ENCODE assay signal across 1 cellular context in the genomic region with DNA sequence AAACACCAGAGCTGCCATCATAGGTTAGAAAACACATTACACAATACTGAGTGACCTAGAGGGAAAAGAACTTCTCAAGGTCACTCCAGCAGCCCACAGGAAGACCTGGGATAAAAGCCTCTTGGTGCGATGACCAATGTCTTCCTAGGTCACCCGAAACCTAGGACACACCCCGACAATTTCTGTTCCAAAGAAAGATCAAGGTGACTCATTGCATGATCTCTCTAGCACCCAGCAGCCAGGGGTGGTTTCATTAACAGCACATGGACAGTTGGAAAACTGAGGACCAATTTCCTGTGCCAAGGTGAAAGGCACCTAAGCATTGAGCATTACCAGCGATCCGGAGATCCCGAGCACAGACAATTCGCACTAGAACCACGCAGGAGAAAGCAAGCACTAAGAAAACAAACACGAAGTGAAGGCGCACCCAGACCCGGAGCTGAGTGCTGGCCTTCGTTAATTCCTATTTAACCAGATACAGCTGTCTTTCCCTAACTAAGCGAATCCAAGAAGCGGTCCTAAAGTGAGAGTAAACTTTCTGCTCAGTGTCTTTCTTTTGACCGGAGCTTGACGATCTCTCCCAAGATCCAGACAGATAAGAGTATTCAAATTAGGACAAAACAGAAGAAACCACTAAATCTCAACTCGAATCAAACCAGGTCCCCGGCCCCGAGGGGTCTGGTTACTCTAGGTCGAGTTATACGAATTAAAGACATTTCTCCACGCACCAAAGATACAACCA.
TF ChIP-seq lines count a peak whose summit lies in the region.

No MANE protein-coding gene starts in this region.

TF ChIP-seq in HepG2, 621 proteins besides CTCF, POLR2A, EP300 and RAD21 (continued from another document and continues in another):
- TF ChIP-seq, protein P1, sequence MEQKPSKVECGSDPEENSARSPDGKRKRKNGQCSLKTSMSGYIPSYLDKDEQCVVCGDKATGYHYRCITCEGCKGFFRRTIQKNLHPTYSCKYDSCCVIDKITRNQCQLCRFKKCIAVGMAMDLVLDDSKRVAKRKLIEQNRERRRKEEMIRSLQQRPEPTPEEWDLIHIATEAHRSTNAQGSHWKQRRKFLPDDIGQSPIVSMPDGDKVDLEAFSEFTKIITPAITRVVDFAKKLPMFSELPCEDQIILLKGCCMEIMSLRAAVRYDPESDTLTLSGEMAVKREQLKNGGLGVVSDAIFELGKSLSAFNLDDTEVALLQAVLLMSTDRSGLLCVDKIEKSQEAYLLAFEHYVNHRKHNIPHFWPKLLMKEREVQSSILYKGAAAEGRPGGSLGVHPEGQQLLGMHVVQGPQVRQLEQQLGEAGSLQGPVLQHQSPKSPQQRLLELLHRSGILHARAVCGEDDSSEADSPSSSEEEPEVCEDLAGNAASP (CRISPR knock-in tag; IDR thresholded peaks at IDR 0.05; ENCODE audit: borderline replicate concordance), result peak; percentile 40; the same call in 1 of the 2 replicates
- no peak for TF ChIP-seq HOXA7 (CRISPR knock-in tag; IDR thresholded peaks at IDR 0.05)
- no peak for TF ChIP-seq ZEB1 (IDR thresholded peaks at IDR 0.05; ENCODE audit: insufficient replicate concordance, low read depth)
- TF ChIP-seq, protein P2, sequence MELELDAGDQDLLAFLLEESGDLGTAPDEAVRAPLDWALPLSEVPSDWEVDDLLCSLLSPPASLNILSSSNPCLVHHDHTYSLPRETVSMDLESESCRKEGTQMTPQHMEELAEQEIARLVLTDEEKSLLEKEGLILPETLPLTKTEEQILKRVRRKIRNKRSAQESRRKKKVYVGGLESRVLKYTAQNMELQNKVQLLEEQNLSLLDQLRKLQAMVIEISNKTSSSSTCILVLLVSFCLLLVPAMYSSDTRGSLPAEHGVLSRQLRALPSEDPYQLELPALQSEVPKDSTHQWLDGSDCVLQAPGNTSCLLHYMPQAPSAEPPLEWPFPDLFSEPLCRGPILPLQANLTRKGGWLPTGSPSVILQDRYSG (CRISPR knock-in tag; IDR thresholded peaks at IDR 0.05), result no peak
- no peak for TF ChIP-seq IKZF4 (CRISPR knock-in tag; IDR thresholded peaks at IDR 0.05; ENCODE audit: borderline replicate concordance, low read depth, not compliant biosample characterization)
- TF ChIP-seq HOXA9 (CRISPR knock-in tag; IDR thresholded peaks at IDR 0.05; ENCODE audit: borderline replicate concordance), result no peak
- TF ChIP-seq, protein P3, sequence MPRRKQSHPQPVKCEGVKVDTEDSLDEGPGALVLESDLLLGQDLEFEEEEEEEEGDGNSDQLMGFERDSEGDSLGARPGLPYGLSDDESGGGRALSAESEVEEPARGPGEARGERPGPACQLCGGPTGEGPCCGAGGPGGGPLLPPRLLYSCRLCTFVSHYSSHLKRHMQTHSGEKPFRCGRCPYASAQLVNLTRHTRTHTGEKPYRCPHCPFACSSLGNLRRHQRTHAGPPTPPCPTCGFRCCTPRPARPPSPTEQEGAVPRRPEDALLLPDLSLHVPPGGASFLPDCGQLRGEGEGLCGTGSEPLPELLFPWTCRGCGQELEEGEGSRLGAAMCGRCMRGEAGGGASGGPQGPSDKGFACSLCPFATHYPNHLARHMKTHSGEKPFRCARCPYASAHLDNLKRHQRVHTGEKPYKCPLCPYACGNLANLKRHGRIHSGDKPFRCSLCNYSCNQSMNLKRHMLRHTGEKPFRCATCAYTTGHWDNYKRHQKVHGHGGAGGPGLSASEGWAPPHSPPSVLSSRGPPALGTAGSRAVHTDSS (CRISPR knock-in tag; conservative IDR thresholded peaks at IDR 0.05), result no peak
- no peak for TF ChIP-seq ZNF841 (CRISPR knock-in tag; IDR thresholded peaks at IDR 0.05; ENCODE audit: borderline replicate concordance)
- TF ChIP-seq ZNF260 (CRISPR knock-in tag; IDR thresholded peaks at IDR 0.05; ENCODE audit: borderline replicate concordance, low read depth), result no peak
- no peak for TF ChIP-seq ZNF567 (CRISPR knock-in tag; IDR thresholded peaks at IDR 0.05; ENCODE audit: borderline replicate concordance)
- no peak for TF ChIP-seq U2AF2 (IDR thresholded peaks at IDR 0.05; ENCODE audit: low read depth, low read length)
- TF ChIP-seq ZNF343 (CRISPR knock-in tag; IDR thresholded peaks at IDR 0.05), result no peak
- no peak for TF ChIP-seq AGO1 (IDR thresholded peaks at IDR 0.05; ENCODE audit: low read depth, low read length, poor library complexity, severe bottlenecking)
- TF ChIP-seq, protein P4, sequence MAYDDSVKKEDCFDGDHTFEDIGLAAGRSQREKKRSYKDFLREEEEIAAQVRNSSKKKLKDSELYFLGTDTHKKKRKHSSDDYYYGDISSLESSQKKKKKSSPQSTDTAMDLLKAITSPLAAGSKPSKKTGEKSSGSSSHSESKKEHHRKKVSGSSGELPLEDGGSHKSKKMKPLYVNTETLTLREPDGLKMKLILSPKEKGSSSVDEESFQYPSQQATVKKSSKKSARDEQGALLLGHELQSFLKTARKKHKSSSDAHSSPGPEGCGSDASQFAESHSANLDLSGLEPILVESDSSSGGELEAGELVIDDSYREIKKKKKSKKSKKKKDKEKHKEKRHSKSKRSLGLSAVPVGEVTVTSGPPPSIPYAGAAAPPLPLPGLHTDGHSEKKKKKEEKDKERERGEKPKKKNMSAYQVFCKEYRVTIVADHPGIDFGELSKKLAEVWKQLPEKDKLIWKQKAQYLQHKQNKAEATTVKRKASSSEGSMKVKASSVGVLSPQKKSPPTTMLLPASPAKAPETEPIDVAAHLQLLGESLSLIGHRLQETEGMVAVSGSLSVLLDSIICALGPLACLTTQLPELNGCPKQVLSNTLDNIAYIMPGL (CRISPR knock-in tag; IDR thresholded peaks at IDR 0.05; ENCODE audit: borderline replicate concordance in 1 of 2, low read depth in 1 of 2), result no peak
- TF ChIP-seq, protein P5, sequence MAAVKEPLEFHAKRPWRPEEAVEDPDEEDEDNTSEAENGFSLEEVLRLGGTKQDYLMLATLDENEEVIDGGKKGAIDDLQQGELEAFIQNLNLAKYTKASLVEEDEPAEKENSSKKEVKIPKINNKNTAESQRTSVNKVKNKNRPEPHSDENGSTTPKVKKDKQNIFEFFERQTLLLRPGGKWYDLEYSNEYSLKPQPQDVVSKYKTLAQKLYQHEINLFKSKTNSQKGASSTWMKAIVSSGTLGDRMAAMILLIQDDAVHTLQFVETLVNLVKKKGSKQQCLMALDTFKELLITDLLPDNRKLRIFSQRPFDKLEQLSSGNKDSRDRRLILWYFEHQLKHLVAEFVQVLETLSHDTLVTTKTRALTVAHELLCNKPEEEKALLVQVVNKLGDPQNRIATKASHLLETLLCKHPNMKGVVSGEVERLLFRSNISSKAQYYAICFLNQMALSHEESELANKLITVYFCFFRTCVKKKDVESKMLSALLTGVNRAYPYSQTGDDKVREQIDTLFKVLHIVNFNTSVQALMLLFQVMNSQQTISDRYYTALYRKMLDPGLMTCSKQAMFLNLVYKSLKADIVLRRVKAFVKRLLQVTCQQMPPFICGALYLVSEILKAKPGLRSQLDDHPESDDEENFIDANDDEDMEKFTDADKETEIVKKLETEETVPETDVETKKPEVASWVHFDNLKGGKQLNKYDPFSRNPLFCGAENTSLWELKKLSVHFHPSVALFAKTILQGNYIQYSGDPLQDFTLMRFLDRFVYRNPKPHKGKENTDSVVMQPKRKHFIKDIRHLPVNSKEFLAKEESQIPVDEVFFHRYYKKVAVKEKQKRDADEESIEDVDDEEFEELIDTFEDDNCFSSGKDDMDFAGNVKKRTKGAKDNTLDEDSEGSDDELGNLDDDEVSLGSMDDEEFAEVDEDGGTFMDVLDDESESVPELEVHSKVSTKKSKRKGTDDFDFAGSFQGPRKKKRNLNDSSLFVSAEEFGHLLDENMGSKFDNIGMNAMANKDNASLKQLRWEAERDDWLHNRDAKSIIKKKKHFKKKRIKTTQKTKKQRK (IDR thresholded peaks at IDR 0.05; ENCODE audit: low read length), result no peak
- peak; percentile 8; the same call in 1 of the 2 replicates for TF ChIP-seq ZNF605 (CRISPR knock-in tag; IDR thresholded peaks at IDR 0.05)
- no peak for TF ChIP-seq NR3C1 (CRISPR knock-in tag; IDR thresholded peaks at IDR 0.05)
- no peak; the same call in 1 of the 2 replicates for TF ChIP-seq RXRB (CRISPR knock-in tag; IDR thresholded peaks at IDR 0.05; ENCODE audit: borderline replicate concordance)
- TF ChIP-seq CEBPB (IDR thresholded peaks at IDR 0.05; ENCODE audit: borderline replicate concordance, low read depth, low read length), result peak; percentile 72; the same call in 1 of the 2 replicates
- no peak for TF ChIP-seq ZBTB7B (CRISPR knock-in tag; IDR thresholded peaks at IDR 0.05)
- TF ChIP-seq SNRNP70 (IDR thresholded peaks at IDR 0.05; ENCODE audit: low read depth, low read length), result no peak
- no peak for TF ChIP-seq ZSCAN31 (CRISPR knock-in tag; IDR thresholded peaks at IDR 0.05; ENCODE audit: low read depth)
- TF ChIP-seq, protein P6, sequence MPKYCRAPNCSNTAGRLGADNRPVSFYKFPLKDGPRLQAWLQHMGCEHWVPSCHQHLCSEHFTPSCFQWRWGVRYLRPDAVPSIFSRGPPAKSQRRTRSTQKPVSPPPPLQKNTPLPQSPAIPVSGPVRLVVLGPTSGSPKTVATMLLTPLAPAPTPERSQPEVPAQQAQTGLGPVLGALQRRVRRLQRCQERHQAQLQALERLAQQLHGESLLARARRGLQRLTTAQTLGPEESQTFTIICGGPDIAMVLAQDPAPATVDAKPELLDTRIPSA (CRISPR knock-in tag; IDR thresholded peaks at IDR 0.05; ENCODE audit: borderline replicate concordance), result no peak
- peak; percentile 13 for TF ChIP-seq XRCC5 (optimal IDR thresholded peaks at IDR 0.05; ENCODE audit: low read length)
- TF ChIP-seq, protein P7, sequence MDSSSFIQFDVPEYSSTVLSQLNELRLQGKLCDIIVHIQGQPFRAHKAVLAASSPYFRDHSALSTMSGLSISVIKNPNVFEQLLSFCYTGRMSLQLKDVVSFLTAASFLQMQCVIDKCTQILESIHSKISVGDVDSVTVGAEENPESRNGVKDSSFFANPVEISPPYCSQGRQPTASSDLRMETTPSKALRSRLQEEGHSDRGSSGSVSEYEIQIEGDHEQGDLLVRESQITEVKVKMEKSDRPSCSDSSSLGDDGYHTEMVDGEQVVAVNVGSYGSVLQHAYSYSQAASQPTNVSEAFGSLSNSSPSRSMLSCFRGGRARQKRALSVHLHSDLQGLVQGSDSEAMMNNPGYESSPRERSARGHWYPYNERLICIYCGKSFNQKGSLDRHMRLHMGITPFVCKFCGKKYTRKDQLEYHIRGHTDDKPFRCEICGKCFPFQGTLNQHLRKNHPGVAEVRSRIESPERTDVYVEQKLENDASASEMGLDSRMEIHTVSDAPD (CRISPR knock-in tag; IDR thresholded peaks at IDR 0.05), result no peak
- no peak for TF ChIP-seq MZF1 (CRISPR knock-in tag; IDR thresholded peaks at IDR 0.05; ENCODE audit: borderline replicate concordance)
- TF ChIP-seq, protein P8, sequence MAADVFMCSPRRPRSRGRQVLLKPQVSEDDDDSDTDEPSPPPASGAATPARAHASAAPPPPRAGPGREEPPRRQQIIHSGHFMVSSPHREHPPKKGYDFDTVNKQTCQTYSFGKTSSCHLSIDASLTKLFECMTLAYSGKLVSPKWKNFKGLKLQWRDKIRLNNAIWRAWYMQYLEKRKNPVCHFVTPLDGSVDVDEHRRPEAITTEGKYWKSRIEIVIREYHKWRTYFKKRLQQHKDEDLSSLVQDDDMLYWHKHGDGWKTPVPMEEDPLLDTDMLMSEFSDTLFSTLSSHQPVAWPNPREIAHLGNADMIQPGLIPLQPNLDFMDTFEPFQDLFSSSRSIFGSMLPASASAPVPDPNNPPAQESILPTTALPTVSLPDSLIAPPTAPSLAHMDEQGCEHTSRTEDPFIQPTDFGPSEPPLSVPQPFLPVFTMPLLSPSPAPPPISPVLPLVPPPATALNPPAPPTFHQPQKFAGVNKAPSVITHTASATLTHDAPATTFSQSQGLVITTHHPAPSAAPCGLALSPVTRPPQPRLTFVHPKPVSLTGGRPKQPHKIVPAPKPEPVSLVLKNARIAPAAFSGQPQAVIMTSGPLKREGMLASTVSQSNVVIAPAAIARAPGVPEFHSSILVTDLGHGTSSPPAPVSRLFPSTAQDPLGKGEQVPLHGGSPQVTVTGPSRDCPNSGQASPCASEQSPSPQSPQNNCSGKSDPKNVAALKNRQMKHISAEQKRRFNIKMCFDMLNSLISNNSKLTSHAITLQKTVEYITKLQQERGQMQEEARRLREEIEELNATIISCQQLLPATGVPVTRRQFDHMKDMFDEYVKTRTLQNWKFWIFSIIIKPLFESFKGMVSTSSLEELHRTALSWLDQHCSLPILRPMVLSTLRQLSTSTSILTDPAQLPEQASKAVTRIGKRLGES (CRISPR knock-in tag; IDR thresholded peaks at IDR 0.05; ENCODE audit: borderline replicate concordance), result no peak
- 0 out of 2 replicates have a peak, but pooled peaks have one; percentile 13 for TF ChIP-seq THAP11 (CRISPR knock-in tag; IDR thresholded peaks at IDR 0.05)
- TF ChIP-seq, protein P9, sequence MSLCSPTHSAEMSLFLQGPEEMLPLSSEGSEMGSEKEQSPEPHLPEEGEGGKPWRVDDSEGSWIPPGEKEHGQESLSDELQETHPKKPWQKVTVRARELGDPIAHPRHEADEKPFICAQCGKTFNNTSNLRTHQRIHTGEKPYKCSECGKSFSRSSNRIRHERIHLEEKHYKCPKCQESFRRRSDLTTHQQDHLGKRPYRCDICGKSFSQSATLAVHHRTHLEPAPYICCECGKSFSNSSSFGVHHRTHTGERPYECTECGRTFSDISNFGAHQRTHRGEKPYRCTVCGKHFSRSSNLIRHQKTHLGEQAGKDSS (CRISPR knock-in tag; IDR thresholded peaks at IDR 0.05; ENCODE audit: borderline replicate concordance, low read depth), result no peak
- TF ChIP-seq, protein P10, sequence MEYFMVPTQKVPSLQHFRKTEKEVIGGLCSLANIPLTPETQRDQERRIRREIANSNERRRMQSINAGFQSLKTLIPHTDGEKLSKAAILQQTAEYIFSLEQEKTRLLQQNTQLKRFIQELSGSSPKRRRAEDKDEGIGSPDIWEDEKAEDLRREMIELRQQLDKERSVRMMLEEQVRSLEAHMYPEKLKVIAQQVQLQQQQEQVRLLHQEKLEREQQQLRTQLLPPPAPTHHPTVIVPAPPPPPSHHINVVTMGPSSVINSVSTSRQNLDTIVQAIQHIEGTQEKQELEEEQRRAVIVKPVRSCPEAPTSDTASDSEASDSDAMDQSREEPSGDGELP (IDR thresholded peaks at IDR 0.05; ENCODE audit: borderline replicate concordance, low read depth), result no peak
- no peak for TF ChIP-seq ZNF737 (CRISPR knock-in tag; IDR thresholded peaks at IDR 0.05; ENCODE audit: borderline replicate concordance)
- TF ChIP-seq, protein P11, sequence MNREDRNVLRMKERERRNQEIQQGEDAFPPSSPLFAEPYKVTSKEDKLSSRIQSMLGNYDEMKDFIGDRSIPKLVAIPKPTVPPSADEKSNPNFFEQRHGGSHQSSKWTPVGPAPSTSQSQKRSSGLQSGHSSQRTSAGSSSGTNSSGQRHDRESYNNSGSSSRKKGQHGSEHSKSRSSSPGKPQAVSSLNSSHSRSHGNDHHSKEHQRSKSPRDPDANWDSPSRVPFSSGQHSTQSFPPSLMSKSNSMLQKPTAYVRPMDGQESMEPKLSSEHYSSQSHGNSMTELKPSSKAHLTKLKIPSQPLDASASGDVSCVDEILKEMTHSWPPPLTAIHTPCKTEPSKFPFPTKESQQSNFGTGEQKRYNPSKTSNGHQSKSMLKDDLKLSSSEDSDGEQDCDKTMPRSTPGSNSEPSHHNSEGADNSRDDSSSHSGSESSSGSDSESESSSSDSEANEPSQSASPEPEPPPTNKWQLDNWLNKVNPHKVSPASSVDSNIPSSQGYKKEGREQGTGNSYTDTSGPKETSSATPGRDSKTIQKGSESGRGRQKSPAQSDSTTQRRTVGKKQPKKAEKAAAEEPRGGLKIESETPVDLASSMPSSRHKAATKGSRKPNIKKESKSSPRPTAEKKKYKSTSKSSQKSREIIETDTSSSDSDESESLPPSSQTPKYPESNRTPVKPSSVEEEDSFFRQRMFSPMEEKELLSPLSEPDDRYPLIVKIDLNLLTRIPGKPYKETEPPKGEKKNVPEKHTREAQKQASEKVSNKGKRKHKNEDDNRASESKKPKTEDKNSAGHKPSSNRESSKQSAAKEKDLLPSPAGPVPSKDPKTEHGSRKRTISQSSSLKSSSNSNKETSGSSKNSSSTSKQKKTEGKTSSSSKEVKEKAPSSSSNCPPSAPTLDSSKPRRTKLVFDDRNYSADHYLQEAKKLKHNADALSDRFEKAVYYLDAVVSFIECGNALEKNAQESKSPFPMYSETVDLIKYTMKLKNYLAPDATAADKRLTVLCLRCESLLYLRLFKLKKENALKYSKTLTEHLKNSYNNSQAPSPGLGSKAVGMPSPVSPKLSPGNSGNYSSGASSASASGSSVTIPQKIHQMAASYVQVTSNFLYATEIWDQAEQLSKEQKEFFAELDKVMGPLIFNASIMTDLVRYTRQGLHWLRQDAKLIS (CRISPR knock-in tag; IDR thresholded peaks at IDR 0.05), result no peak
